In the genomic region with DNA sequence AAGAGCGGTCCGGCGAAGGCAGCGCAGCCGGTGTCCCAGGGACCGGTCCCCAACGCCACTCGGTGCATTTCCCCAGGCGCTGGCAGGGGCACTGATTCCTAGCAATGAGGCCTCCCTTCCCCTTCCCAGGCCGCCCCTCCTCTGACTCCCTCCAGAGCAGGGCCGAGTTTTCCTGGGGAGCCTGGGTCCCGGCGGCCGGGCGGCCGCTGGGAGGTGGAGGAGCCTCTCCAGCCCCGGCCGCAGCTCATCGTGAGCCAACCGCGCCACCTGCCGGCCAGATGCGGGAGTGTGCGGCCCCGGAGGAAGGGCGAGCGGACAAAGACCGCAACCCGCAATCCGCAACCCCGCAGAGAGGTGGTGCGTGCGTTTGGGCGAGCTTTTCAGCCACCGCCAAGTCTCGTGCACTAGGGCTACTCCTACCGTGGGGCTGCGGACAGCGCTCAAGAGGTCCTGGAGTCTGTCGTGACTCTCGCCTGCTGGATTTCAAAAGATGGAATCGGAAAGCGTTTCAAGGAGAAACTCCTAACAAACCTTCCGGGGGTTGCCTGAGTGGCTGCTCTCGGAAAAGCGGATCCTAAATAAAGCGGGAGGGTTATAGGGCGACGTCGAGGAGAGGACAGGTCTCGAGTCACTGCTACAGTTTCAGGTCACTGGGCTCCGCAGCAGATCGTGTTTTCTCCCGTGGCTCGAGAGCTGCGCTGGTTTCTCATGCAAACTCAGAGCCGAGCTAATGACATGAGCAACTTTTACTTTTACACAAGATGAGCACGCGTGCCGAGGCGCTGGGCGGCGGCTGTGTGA, we compare ENCODE assay signal across 8 cellular contexts. TPM values are rescaled to one million over a fixed set of nuclear protein-coding genes. Genes with fewer than 3 reads are reported as not detected.
DNase-seq lines count a peak whose midpoint lies in the region; ATAC-seq and TF ChIP-seq lines count a peak whose summit lies in the region.

No MANE protein-coding gene starts in this region.

- H2BK5ac ChIP-seq in IMR-90 (ENCODE audit: low read depth, low read length, poor library complexity, severe bottlenecking): peak overlapping the region; percentile 56

- peak overlapping the region; percentile 94 for H3K4me2 ChIP-seq in IMR-90 (ENCODE audit: low read depth, low read length)

- H2BK15ac ChIP-seq in IMR-90 (ENCODE audit: low read depth, low read length): peak overlapping the region; percentile 45; the same call in 2 of the 3 replicates

- 0% methylated on average over 16 of the region's 63 CpGs; no CpG with 5 or more reads in 1 of the 2 experiments for whole genome bisulfite sequencing in IMR-90 (ENCODE audit: extremely low coverage in 2 of 2, insufficient read length in 1 of 2), 2 experiments

- H3K4me1 ChIP-seq in IMR-90 (ENCODE audit: control insufficient read depth, insufficient read depth, low read length) (peaks cover 3% of the 10 kb centered on the region), Peyer's patch (peaks cover 0 to 21% (median 4%) of the 10 kb centered on the region in 4 donors)

- no peaks in the 10 kb centered on the region for H3K36me3 Mint-ChIP-seq in activated T-helper 2 cell treated with anti-CD3 and anti-CD28 coated beads, Interferon-gamma antibody, Interleukin-2, Interleukin-4, amounts not matched to agents 10 μg/mL and 5 μg/mL and 100 μg/mL, durations not matched to agents 14 hours and 24 hours and 36 hours (ENCODE audit: low read depth)
- peaks cover 5% of the 10 kb centered on the region for H3K36me3 Mint-ChIP-seq in natural killer cell treated with Interleukin-12 subunit alpha and Interleukin-12 subunit beta and Interleukin-15 and Interleukin-18, amount 100 ng/mL, for 72 hours

- TF ChIP-seq POLR2A in IMR-90 (IDR thresholded peaks at IDR 0.05; ENCODE audit: low read depth, low read length): no peak
- no peak for TF ChIP-seq POLR2A in Peyer's patch (IDR thresholded peaks at IDR 0.05)

- H3K27ac Mint-ChIP-seq in activated T-helper 2 cell treated with anti-CD3 and anti-CD28 coated beads, Interferon-gamma antibody, Interleukin-2, Interleukin-4, amounts not matched to agents 10 μg/mL and 5 μg/mL and 100 μg/mL, durations not matched to agents 14 hours and 24 hours and 36 hours: no peak overlapping the region
- H3K27ac Mint-ChIP-seq in natural killer cell treated with Interleukin-12 subunit alpha and Interleukin-12 subunit beta and Interleukin-15 and Interleukin-18, amount 100 ng/mL, for 72 hours: peak overlapping the region in 1 of 2 donors; percentile 70

- peak overlapping the region; percentile 98 for H2BK120ac ChIP-seq in IMR-90 (ENCODE audit: low read depth, low read length)

- dilution Hi-C loops in IMR-90 (cut with HindIII; ENCODE audit: low sequenced_read_pairs, unreplicated experiment): no loop called here

- DNase-seq in DMS53 (lab: John Stamatoyannopoulos, UW): peak; percentile 89
- peak; percentile 67 for DNase-seq in IMR-90
- peak; percentile 80 to 92 (median 91) for DNase-seq in Peyer's patch
- peak; percentile 71 for DNase-seq in activated T-helper 2 cell treated with anti-CD3 and anti-CD28 coated beads, Interferon-gamma antibody, Interleukin-2, Interleukin-4, amounts not matched to agents 10 μg/mL and 5 μg/mL and 100 μg/mL, durations not matched to agents 14 hours and 24 hours and 36 hours (ENCODE audit: low spot score)
- DNase-seq in fibroblast of pulmonary artery (ENCODE audit: low read depth): peak; percentile 70
- peak; percentile 85 for DNase-seq in natural killer cell treated with Interleukin-12 subunit alpha and Interleukin-12 subunit beta and Interleukin-15 and Interleukin-18, amount 100 ng/mL, for 72 hours (ENCODE audit: low spot score)
- peak; percentile 74 for DNase-seq in stimulated activated naive CD4-positive, alpha-beta T cell treated with Interleukin-2 at 50 U/mL for 16 hours (lab: John Stamatoyannopoulos, UW)

- H4K8ac ChIP-seq in IMR-90 (ENCODE audit: low read depth in 2 of 2, low read length in 2 of 2): peak overlapping the region; percentile 51 to 59; a peak in 3 of 4 replicates

- H3K36me3 ChIP-seq in IMR-90 (ENCODE audit: control insufficient read depth, insufficient read depth, low read length) (no peaks in the 10 kb centered on the region; the same call in 1 of the 2 replicates), Peyer's patch (no peaks in the 10 kb centered on the region)

- peak overlapping the region; percentile 93 for H3K4ac ChIP-seq in IMR-90 (ENCODE audit: low read depth, low read length)

- H3K23ac ChIP-seq in IMR-90 (ENCODE audit: low read depth, low read length): peak overlapping the region; percentile 99

- peak overlapping the region; percentile 87 for H3K9ac ChIP-seq in IMR-90 (ENCODE audit: low read depth, low read length)

- peaks cover 23% of the 10 kb centered on the region for H3K4me1 Mint-ChIP-seq in activated T-helper 2 cell treated with anti-CD3 and anti-CD28 coated beads, Interferon-gamma antibody, Interleukin-2, Interleukin-4, amounts not matched to agents 10 μg/mL and 5 μg/mL and 100 μg/mL, durations not matched to agents 14 hours and 24 hours and 36 hours (ENCODE audit: low read depth)
- H3K4me1 Mint-ChIP-seq in natural killer cell treated with Interleukin-12 subunit alpha and Interleukin-12 subunit beta and Interleukin-15 and Interleukin-18, amount 100 ng/mL, for 72 hours (ENCODE audit: low read depth in 2 of 2): peaks cover 28 to 30% of the 10 kb centered on the region in 2 donors

- no TSS peak for BruUV-seq in IMR-90 (replicated peaks; lab: Mats Ljungman, UMichigan)

- peak overlapping the region; percentile 91 for H3K4me3 ChIP-seq in IMR-90 (ENCODE audit: insufficient read depth, low read depth, low read length)
- H3K4me3 ChIP-seq in Peyer's patch: peak overlapping the region; percentile 52 to 66 (median 62)
- peak overlapping the region; percentile 67 for H3K4me3 ChIP-seq in fibroblast of pulmonary artery (replicated peaks; ENCODE audit: low read depth, low read length)

- H2AFZ ChIP-seq in IMR-90 (replicated peaks; ENCODE audit: low read length, poor library complexity): peak overlapping the region; percentile 97

- H4K91ac ChIP-seq in IMR-90 (ENCODE audit: insufficient read depth, low read depth, low read length): peak overlapping the region; percentile 85

- CTCF ChIA-PET in IMR-90 (lab: Yijun Ruan, JAX): interaction anchor here (0.6 to 2.0 kb wide), 19 partner anchors 27 to 1837 kb away, joined by 3 to 9 read pairs (median 3); no protein-coding TSS in a partner anchor

- H2BK20ac ChIP-seq in IMR-90 (ENCODE audit: low read depth, low read length): peak overlapping the region; percentile 91

- ATAC-seq in GM21619 (IDR thresholded peaks at IDR 0.05; ENCODE audit: unreplicated experiment) (peak; percentile 60), IMR-90 (ENCODE audit: low read depth) (peak; percentile 71)
- peak; percentile 71 to 79 for ATAC-seq in natural killer cell treated with Interleukin-12 subunit alpha and Interleukin-12 subunit beta and Interleukin-15 and Interleukin-18, amount 100 ng/mL, for 72 hours

- H3K27me3 ChIP-seq in IMR-90 (ENCODE audit: control insufficient read depth, insufficient read depth, low read length): no peaks in the 10 kb centered on the region
- peaks cover 0 to 19% of the 10 kb centered on the region in 2 donors for H3K27me3 ChIP-seq in Peyer's patch

- no peaks in the 10 kb centered on the region for H3K9me3 ChIP-seq in IMR-90 (ENCODE audit: control insufficient read depth, insufficient read depth, low read length)
- H3K9me3 ChIP-seq in Peyer's patch: no peaks in the 10 kb centered on the region

- TF ChIP-seq CTCF in IMR-90 (conservative IDR thresholded peaks at IDR 0.05; ENCODE audit: low read depth, low read length) (peak; percentile 95), Peyer's patch (IDR thresholded peaks at IDR 0.05) (peak; percentile 86 to 99 (median 96)), fibroblast of pulmonary artery (IDR thresholded peaks at IDR 0.05; ENCODE audit: low read length, missing control alignments) (peak; percentile 67)

- H3K9me3 Mint-ChIP-seq in activated T-helper 2 cell treated with anti-CD3 and anti-CD28 coated beads, Interferon-gamma antibody, Interleukin-2, Interleukin-4, amounts not matched to agents 10 μg/mL and 5 μg/mL and 100 μg/mL, durations not matched to agents 14 hours and 24 hours and 36 hours: no peaks in the 10 kb centered on the region
- no peaks in the 10 kb centered on the region for H3K9me3 Mint-ChIP-seq in natural killer cell treated with Interleukin-12 subunit alpha and Interleukin-12 subunit beta and Interleukin-15 and Interleukin-18, amount 100 ng/mL, for 72 hours

- peaks cover 66% of the 10 kb centered on the region for H3K27me3 Mint-ChIP-seq in activated T-helper 2 cell treated with anti-CD3 and anti-CD28 coated beads, Interferon-gamma antibody, Interleukin-2, Interleukin-4, amounts not matched to agents 10 μg/mL and 5 μg/mL and 100 μg/mL, durations not matched to agents 14 hours and 24 hours and 36 hours (ENCODE audit: low read depth)
- peaks cover 39 to 69% of the 10 kb centered on the region in 2 donors for H3K27me3 Mint-ChIP-seq in natural killer cell treated with Interleukin-12 subunit alpha and Interleukin-12 subunit beta and Interleukin-15 and Interleukin-18, amount 100 ng/mL, for 72 hours

- H3K4me3 Mint-ChIP-seq in activated T-helper 2 cell treated with anti-CD3 and anti-CD28 coated beads, Interferon-gamma antibody, Interleukin-2, Interleukin-4, amounts not matched to agents 10 μg/mL and 5 μg/mL and 100 μg/mL, durations not matched to agents 14 hours and 24 hours and 36 hours (ENCODE audit: low read depth): peak overlapping the region; percentile 69
- H3K4me3 Mint-ChIP-seq in natural killer cell treated with Interleukin-12 subunit alpha and Interleukin-12 subunit beta and Interleukin-15 and Interleukin-18, amount 100 ng/mL, for 72 hours: peak overlapping the region; percentile 82

- TF ChIP-seq RAD21 in IMR-90 (IDR thresholded peaks at IDR 0.05; ENCODE audit: low read length): peak; percentile 96

- H4K5ac ChIP-seq in IMR-90 (ENCODE audit: low read depth, low read length): peak overlapping the region; percentile 82; the same call in 1 of the 2 replicates

- H3K9me1 ChIP-seq in IMR-90 (ENCODE audit: insufficient read depth, low read length): peaks cover 10% of the 10 kb centered on the region; the same call in 1 of the 2 replicates

- in situ Hi-C loops in IMR-90 (cut with MboI; ENCODE audit: low sequenced_read_pairs): loop anchor here (5.0 to 10.0 kb wide), 3 partner anchors 879 to 1846 kb away; no protein-coding TSS in a partner anchor

- H2AK5ac ChIP-seq in IMR-90 (ENCODE audit: low read depth, low read length): no peak overlapping the region

- H3K56ac ChIP-seq in IMR-90 (ENCODE audit: extremely low read depth, insufficient read depth, low read length): peak overlapping the region; percentile 58

- peak overlapping the region; percentile 82 for H3K18ac ChIP-seq in IMR-90 (ENCODE audit: low read depth, low read length)

- H3K27ac ChIP-seq in IMR-90 (ENCODE audit: insufficient read depth, low read length) (peak overlapping the region; percentile 85), Peyer's patch (peak overlapping the region; percentile 50 to 76 (median 64))

- intact Hi-C loops in IMR-90 (cut with micrococcal nuclease): loop anchor here (1.0 to 10.0 kb wide), 21 partner anchors 116 to 1931 kb away; no protein-coding TSS in a partner anchor
- intact Hi-C loops in activated T-helper 2 cell treated with anti-CD3 and anti-CD28 coated beads, Interferon-gamma antibody, Interleukin-2, Interleukin-4, amounts not matched to agents 10 μg/mL and 5 μg/mL and 100 μg/mL, durations not matched to agents 14 hours and 24 hours and 36 hours (cut with micrococcal nuclease): loop anchor here (1.0 to 10.0 kb wide), 3 partner anchors 719 to 1839 kb away; no protein-coding TSS in a partner anchor

- peaks cover 7 to 30% of the 10 kb centered on the region in 2 experiments; a peak in 3 of 4 replicates for H3K79me1 ChIP-seq in IMR-90 (ENCODE audit: low read depth in 1 of 2, low read length in 2 of 2)

- peak overlapping the region; percentile 5 for H2AK9ac ChIP-seq in IMR-90 (replicated peaks; ENCODE audit: low read depth, low read length, poor library complexity)

- H3K14ac ChIP-seq in IMR-90 (replicated peaks; ENCODE audit: low read depth, low read length): peak overlapping the region; percentile 93

- POLR2A ChIA-PET in IMR-90 (lab: Charles Lee; ENCODE audit: unreplicated experiment): no interaction called here

- H4K20me1 ChIP-seq in IMR-90 (ENCODE audit: insufficient read depth, low read length): peaks cover 23% of the 10 kb centered on the region

RNA-seq across cellular contexts. Expression of gene EPHA4, which starts 1.5 kb away (rescaled TPM):
- 111 and 132 TPM in 2 replicates for total RNA-seq in IMR-90 (2012; rRNA removed)
- 30.7 and 36.9 TPM in 2 replicates for polyA plus RNA-seq in IMR-90 (2012; rRNA removed)
- 17.3 and 20.6 TPM in 2 replicates for polyA plus RNA-seq in IMR-90 (2012; cell fraction: cytosol; rRNA removed)
- polyA plus RNA-seq in IMR-90 (2012; cell fraction: nucleus; rRNA removed; ENCODE audit: low replicate concordance): 25.9 and 75.6 TPM in 2 replicates
- 10 to 100 TPM in 3 of 4 donors, 1 to 10 TPM in 1; 3.5 to 16.5 (median 12.4) TPM for total RNA-seq in Peyer's patch
- total RNA-seq in activated T-helper 2 cell treated with anti-CD3 and anti-CD28 coated beads, Interferon-gamma antibody, Interleukin-2, Interleukin-4, amounts not matched to agents 10 μg/mL and 5 μg/mL and 100 μg/mL, durations not matched to agents 14 hours and 24 hours and 36 hours: 0.67 and 1.2 TPM in 2 replicates
- 10 to 100 TPM in 1 of 2 donors, 1 to 10 TPM in 1; 9.7 to 20.7 TPM for total RNA-seq in natural killer cell treated with Interleukin-12 subunit alpha and Interleukin-12 subunit beta and Interleukin-15 and Interleukin-18, amount 100 ng/mL, for 72 hours

Comparison
In these comparisons a context has a peak if more than half of its experiments do, and no peak if none do; other contexts are left out.
1. Peak in every context shown above with its lines: DNase-seq, ATAC-seq, H3K4me3 ChIP-seq and H3K27ac ChIP-seq.